7 cellular contexts compared by ENCODE assay signal in genomic region chr2:27683390-27684071, GRCh38. TPM values are rescaled to one million over a fixed set of nuclear protein-coding genes. Genes with fewer than 3 reads are reported as not detected.
DNase-seq lines count a peak whose midpoint lies in the region; ATAC-seq and TF ChIP-seq lines count a peak whose summit lies in the region.

No MANE protein-coding gene starts in this region.

- ATAC-seq in HG03432 (IDR thresholded peaks at IDR 0.05; ENCODE audit: unreplicated experiment) (peak; percentile 67), left lung (peak; percentile 90)

- peak overlapping the region in 1 of 2 donors; percentile 51 for H3K27ac ChIP-seq in left lung

- DNase-seq in GM13976 (ENCODE audit: low spot score) (peak; percentile 75), NCI-H510A treated with DMSO at 0.1 percent for 48 hours (lab: John Stamatoyannopoulos, UW) (peak; percentile 92), cerebellum (ENCODE audit: low spot score) (peak; percentile 60), left lung (peak in 1 of 2 donors; percentile 71)
- DNase-seq in activated CD4-positive, CD25-positive, alpha-beta regulatory T cell treated with anti-CD3 and anti-CD28 coated beads, Interleukin-2, amount 50 U/mL, for 72 hours = peak; percentile 79
- DNase-seq in stimulated activated CD4-positive, alpha-beta T cell treated with anti-CD3 and anti-CD28 coated beads, Interleukin-4, amount 100 ng/mL, for 24 hours = peak; percentile 95

- TF ChIP-seq CTCF in GM13976 (IDR thresholded peaks at IDR 0.05; ENCODE audit: borderline replicate concordance, control extremely low read depth, extremely low read depth, insufficient read depth, missing control alignments) (peak; percentile 93), left lung (IDR thresholded peaks at IDR 0.05) (peak; percentile 91 to 98)

- intact Hi-C loops in left lung (cut with DNase I) = no loop called here

- in situ Hi-C loops in GM13976 (cut with MboI; ENCODE audit: low sequenced_read_pairs, unreplicated experiment) = no loop called here

- peaks cover 0 to 75% of the 10 kb centered on the region in 2 donors for H3K36me3 ChIP-seq in left lung

- no peaks in the 10 kb centered on the region for H3K9me3 ChIP-seq in left lung

- H3K27me3 ChIP-seq in left lung = no peaks in the 10 kb centered on the region

- H3K4me3 ChIP-seq in left lung = no peak overlapping the region

- peaks cover 0 to 29% of the 10 kb centered on the region in 2 donors for H3K4me1 ChIP-seq in left lung

RNA-seq across cellular contexts. Expression of gene SLC4A1AP, which starts 19.8 kb away (rescaled TPM):
- total RNA-seq in cerebellum (20.4 TPM), left lung (10 to 100 TPM; 18.5 to 20.3 TPM)

RNA-seq across cellular contexts. Expression of gene SUPT7L, which starts 20.1 kb away (rescaled TPM):
- total RNA-seq in cerebellum = 37.1 TPM
- total RNA-seq in left lung = 10 to 100 TPM; 30.8 to 32.2 TPM

RNA-seq across cellular contexts. Expression of gene GPN1, which starts 54.7 kb away (rescaled TPM):
- total RNA-seq in cerebellum = 27.9 TPM
- total RNA-seq in left lung = 10 to 100 TPM; 24.2 to 25.0 TPM

RNA-seq across cellular contexts. Expression of gene CCDC121, which starts 54.7 kb away (rescaled TPM):
- 3.1 TPM for total RNA-seq in cerebellum
- total RNA-seq in left lung = 1 to 10 TPM; 2.9 to 3.0 TPM
